Comparison of ENCODE assay signal across 1 cellular context in genomic region chr22:50456466-50457234, GRCh38.
TF ChIP-seq lines count a peak whose summit lies in the region.

No MANE protein-coding gene starts in this region.

TF ChIP-seq in K562, 482 proteins besides CTCF, POLR2A, EP300 and RAD21:
- peak; percentile 19; the same call in 1 of the 2 replicates for TF ChIP-seq POLR2G (IDR thresholded peaks at IDR 0.05; ENCODE audit: low read depth, low read length)
- TF ChIP-seq SMC3 (conservative IDR thresholded peaks at IDR 0.05; ENCODE audit: insufficient read depth, low read depth, low read length): 0 out of 2 replicates have a peak, but pooled peaks have one; percentile 6
- 0 out of 4 replicates have a peak, but pooled peaks of 1 of the 2 experiments have one; percentile 11 for TF ChIP-seq NRF1 (conservative IDR thresholded peaks at IDR 0.05 in 1 of 2, IDR thresholded peaks at IDR 0.05 in 1 of 2)
- TF ChIP-seq ZBTB33 (CRISPR knock-in tag; IDR thresholded peaks at IDR 0.05): no peak
